Comparison of ENCODE assay signal across 20 cellular contexts in genomic region chr17:75901727-75902126, GRCh38.
"Had no signal": no experiment of that assay in that cellular context is flagged by ENCODE, and none has a peak within 500 bp of the region (broad histone marks: within the 10 kb centered on the region; RNA-seq: fewer than 3 reads in every experiment).

No MANE protein-coding gene starts in this region.

- H3K9me3 ChIP-seq: left ventricle myocardium inferior, lower lobe of right lung, testis, transverse colon had no signal

- H3K9me3 Mint-ChIP-seq: endodermal cell; memory B cell; mesothelial cell of epicardium; natural killer cell; stimulated activated memory B cell treated with anti-CD40 and anti-IgM and Interleukin-4, amounts not matched to agents 10 μg/mL and 1 μg/mL and 100 μg/mL, for 72 hours; stimulated activated naive CD8-positive, alpha-beta T cell treated with anti-CD3 and anti-CD28 coated beads, Interleukin-15, Interleukin-2, amounts not matched to agents 100 ng/mL and 50 ng/mL, for 24 hours had no signal

- DNase-seq: effector CD4-positive, alpha-beta T cell; endodermal cell; erythroblast; foreskin keratinocyte; head of caudate nucleus; kidney; left cardiac atrium; left ventricle myocardium inferior; lower lobe of right lung; natural killer cell; small intestine; stimulated activated CD4-positive, alpha-beta T cell treated with anti-CD3 and anti-CD28 coated beads, Interleukin-2, amount 100 ng/mL, for 48 hours; testis; transverse colon had no signal

- H3K4me1 ChIP-seq: foreskin keratinocyte had no signal

- H3K27me3 Mint-ChIP-seq: memory B cell; stimulated activated memory B cell treated with anti-CD40 and anti-IgM and Interleukin-4, amounts not matched to agents 10 μg/mL and 1 μg/mL and 100 μg/mL, for 72 hours; stimulated activated naive CD8-positive, alpha-beta T cell treated with anti-CD3 and anti-CD28 coated beads, Interleukin-15, Interleukin-2, amounts not matched to agents 100 ng/mL and 50 ng/mL, for 24 hours had no signal

- H3K27me3 ChIP-seq: foreskin keratinocyte, hepatocyte, testis, transverse colon had no signal

- H3K4me3 ChIP-seq: coronary artery, hepatocyte, left ventricle myocardium inferior, lower lobe of right lung, testis, transverse colon had no signal

- H3K27ac Mint-ChIP-seq: endodermal cell; memory B cell; mesothelial cell of epicardium; natural killer cell; stimulated activated memory B cell treated with anti-CD40 and anti-IgM and Interleukin-4, amounts not matched to agents 10 μg/mL and 1 μg/mL and 100 μg/mL, for 72 hours; stimulated activated naive CD8-positive, alpha-beta T cell treated with anti-CD3 and anti-CD28 coated beads, Interleukin-15, Interleukin-2, amounts not matched to agents 100 ng/mL and 50 ng/mL, for 24 hours had no signal

- H3K4me3 Mint-ChIP-seq: endodermal cell; memory B cell; mesothelial cell of epicardium; natural killer cell; stimulated activated memory B cell treated with anti-CD40 and anti-IgM and Interleukin-4, amounts not matched to agents 10 μg/mL and 1 μg/mL and 100 μg/mL, for 72 hours; stimulated activated naive CD8-positive, alpha-beta T cell treated with anti-CD3 and anti-CD28 coated beads, Interleukin-15, Interleukin-2, amounts not matched to agents 100 ng/mL and 50 ng/mL, for 24 hours had no signal

- H3K36me3 Mint-ChIP-seq: natural killer cell had no signal

- H3K27ac ChIP-seq: coronary artery, foreskin keratinocyte, hepatocyte, left ventricle myocardium inferior, lower lobe of right lung, testis, transverse colon had no signal
